In the genomic region with DNA sequence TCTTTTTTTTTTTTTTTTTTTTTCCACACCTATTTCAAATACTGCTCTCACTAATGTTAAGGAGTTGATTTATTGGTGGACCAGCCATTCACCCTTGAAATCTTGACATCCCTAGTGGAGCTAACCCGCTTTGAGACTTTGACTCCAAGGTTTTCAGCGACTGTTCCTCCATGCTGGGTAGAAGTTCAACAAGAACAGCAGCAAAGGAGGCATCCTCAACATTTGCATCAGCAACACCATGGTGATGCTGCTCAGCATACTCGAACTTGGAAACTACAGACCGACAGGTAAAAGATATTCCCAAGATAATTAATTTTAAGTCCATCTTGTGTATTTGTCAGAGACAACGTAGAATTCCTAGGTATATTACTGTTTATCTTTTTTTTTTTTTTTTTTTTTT, we compare ENCODE assay signal across 3 cellular contexts.
"Had no signal": no experiment of that assay in that cellular context is flagged by ENCODE, and none has a peak within 500 bp of the region (broad histone marks: within the 10 kb centered on the region; RNA-seq: fewer than 3 reads in every experiment).

No MANE protein-coding gene starts in this region.

- ATAC-seq: GM12878 had no signal

- H3K4me3 ChIP-seq: GM12878 had no signal

- DNase-seq: GDM1, GF-D8 had no signal
